ENCODE assay signal across 8 cellular contexts in genomic region chr3:46628980-46629379, GRCh38. TPM values are rescaled to one million over a fixed set of nuclear protein-coding genes. Genes with fewer than 3 reads are reported as not detected.
DNase-seq lines count a peak whose midpoint lies in the region; ATAC-seq lines count a peak whose summit lies in the region.
"Had no signal": no experiment of that assay in that cellular context is flagged by ENCODE, and none has a peak within 500 bp of the region (broad histone marks: within the 10 kb centered on the region; RNA-seq: fewer than 3 reads in every experiment).

No MANE protein-coding gene starts in this region.

- DNase-seq in caudate nucleus (lab: John Stamatoyannopoulos, UW) = peak in 30 of 61 donors; percentile 5 to 55 (median 18)
- DNase-seq in A172 (ENCODE audit: low spot score) = no peak
- no peak for DNase-seq in effector CD8-positive, alpha-beta T cell (lab: John Stamatoyannopoulos, UW)
- no peak for DNase-seq in DMS53 (lab: John Stamatoyannopoulos, UW)
- DNase-seq: activated gamma-delta T cell treated with Interleukin-2 at 50 U/mL for 16 hours had no signal

- H3K27ac Mint-ChIP-seq in stimulated activated memory B cell treated with anti-CD40 and anti-IgM and Interleukin-4, amounts not matched to agents 10 μg/mL and 1 μg/mL and 100 μg/mL, for 72 hours = peak overlapping the region; percentile 89

- no peak overlapping the region for H3K4me3 ChIP-seq in HUES6 (ENCODE audit: low read depth, low read length)

- peaks cover 16% of the 10 kb centered on the region for H3K4me1 Mint-ChIP-seq in stimulated activated memory B cell treated with anti-CD40 and anti-IgM and Interleukin-4, amounts not matched to agents 10 μg/mL and 1 μg/mL and 100 μg/mL, for 72 hours

- H3K9ac ChIP-seq in HUES6 (ENCODE audit: low read length) = peak overlapping the region; percentile 34

- peaks cover 28% of the 10 kb centered on the region for H3K4me1 ChIP-seq in HUES6 (ENCODE audit: control insufficient read depth, insufficient read depth, low read length)

- H3K36me3 Mint-ChIP-seq in stimulated activated memory B cell treated with anti-CD40 and anti-IgM and Interleukin-4, amounts not matched to agents 10 μg/mL and 1 μg/mL and 100 μg/mL, for 72 hours = no peaks in the 10 kb centered on the region

- H3K9me3 Mint-ChIP-seq in stimulated activated memory B cell treated with anti-CD40 and anti-IgM and Interleukin-4, amounts not matched to agents 10 μg/mL and 1 μg/mL and 100 μg/mL, for 72 hours = no peaks in the 10 kb centered on the region

- peak overlapping the region; percentile 50 for H3K4me3 Mint-ChIP-seq in stimulated activated memory B cell treated with anti-CD40 and anti-IgM and Interleukin-4, amounts not matched to agents 10 μg/mL and 1 μg/mL and 100 μg/mL, for 72 hours

- no peaks in the 10 kb centered on the region for H3K9me3 ChIP-seq in HUES6 (ENCODE audit: control insufficient read depth, insufficient read depth, low read depth, low read length)

- H3K27me3 Mint-ChIP-seq in stimulated activated memory B cell treated with anti-CD40 and anti-IgM and Interleukin-4, amounts not matched to agents 10 μg/mL and 1 μg/mL and 100 μg/mL, for 72 hours = peaks cover 3% of the 10 kb centered on the region

- no peaks in the 10 kb centered on the region for H3K36me3 ChIP-seq in HUES6 (ENCODE audit: control insufficient read depth, insufficient read depth, low read length)

- H3K27ac ChIP-seq in HUES6 (ENCODE audit: low read depth, low read length) = no peak overlapping the region
- H3K27ac ChIP-seq in caudate nucleus (ENCODE audit: low read depth, low read length) = peak overlapping the region; percentile 90
- peak overlapping the region; percentile 74 for H3K27ac ChIP-seq in layer of hippocampus (ENCODE audit: low read depth, low read length)

- no peak for ATAC-seq in stimulated activated memory B cell treated with anti-CD40 and anti-IgM and Interleukin-4, amounts not matched to agents 10 μg/mL and 1 μg/mL and 100 μg/mL, for 72 hours

- H3K27me3 ChIP-seq in HUES6 (ENCODE audit: control insufficient read depth, insufficient read depth, low read length) (no peaks in the 10 kb centered on the region), layer of hippocampus (ENCODE audit: control insufficient read depth, insufficient read depth, low read length) (no peaks in the 10 kb centered on the region)

RNA-seq across cellular contexts. Expression of gene FAM240A, which starts 16.7 kb away (rescaled TPM):
- total RNA-seq in A172 (2014; rRNA removed; shearing (Covaris generic)) = not detected in 2 replicates
